In the genomic region with DNA sequence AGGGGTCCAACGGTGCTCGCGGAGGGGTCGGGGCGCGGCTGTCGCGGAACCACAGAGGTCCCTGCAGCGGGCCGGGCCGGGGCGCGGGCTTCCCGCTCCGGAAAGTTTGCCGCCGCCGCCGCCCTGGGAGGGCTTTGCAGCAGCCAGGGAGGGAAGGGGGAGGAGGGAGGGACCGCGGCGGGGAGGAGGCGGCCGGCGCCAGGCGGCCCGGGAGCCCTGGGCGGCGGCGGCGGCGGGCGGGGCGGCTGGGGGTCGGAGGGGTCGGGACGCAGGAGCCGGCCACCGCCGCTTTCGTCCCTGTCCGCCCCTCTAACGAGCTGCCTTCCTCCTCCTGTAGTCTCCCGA, we compare ENCODE assay signal across 8 cellular contexts. TPM values are rescaled to one million over a fixed set of nuclear protein-coding genes. Genes with fewer than 3 reads are reported as not detected.
DNase-seq lines count a peak whose midpoint lies in the region; ATAC-seq, FAIRE-seq and TF ChIP-seq lines count a peak whose summit lies in the region.

No MANE protein-coding gene starts in this region.

- no peaks in the 10 kb centered on the region for H3K36me3 Mint-ChIP-seq in activated naive CD4-positive, alpha-beta T cell treated with anti-CD3 and anti-CD28 coated beads, Interleukin-2, amount 10 ng/mL, durations not matched to agents 7 days and 5 days

- CTCF ChIA-PET in activated naive CD4-positive, alpha-beta T cell treated with anti-CD3 and anti-CD28 coated beads, Interleukin-2, amount 10 ng/mL, durations not matched to agents 7 days and 5 days (lab: Charles Lee), result interaction anchor here (1.1 kb wide), 1 partner anchor 48 kb away, joined by 3 read pairs; no protein-coding TSS in a partner anchor

- no peak overlapping the region for H3K27ac ChIP-seq in Karpas-422 (ENCODE audit: low read length)

- H4K20me1 ChIP-seq in Karpas-422 (ENCODE audit: insufficient read depth, low read depth, low read length), result no peaks in the 10 kb centered on the region

- no peak overlapping the region for H3K27ac Mint-ChIP-seq in activated naive CD4-positive, alpha-beta T cell treated with anti-CD3 and anti-CD28 coated beads, Interleukin-2, amount 10 ng/mL, durations not matched to agents 7 days and 5 days

- no peak overlapping the region for H3K9ac ChIP-seq in Karpas-422 (ENCODE audit: low read length)

- no peak overlapping the region for H3K4me3 Mint-ChIP-seq in activated naive CD4-positive, alpha-beta T cell treated with anti-CD3 and anti-CD28 coated beads, Interleukin-2, amount 10 ng/mL, durations not matched to agents 7 days and 5 days

- H3K4me3 ChIP-seq in Karpas-422 (ENCODE audit: low read length), result peak overlapping the region; percentile 50; the same call in 1 of the 2 replicates

- H3K27me3 ChIP-seq in Karpas-422 (ENCODE audit: low read length), result no peaks in the 10 kb centered on the region

- H3K4me2 ChIP-seq in Karpas-422 (ENCODE audit: low read depth, low read length, poor library complexity, severe bottlenecking), result peak overlapping the region; percentile 48

- peaks cover 72% of the 10 kb centered on the region for H3K27me3 Mint-ChIP-seq in activated naive CD4-positive, alpha-beta T cell treated with anti-CD3 and anti-CD28 coated beads, Interleukin-2, amount 10 ng/mL, durations not matched to agents 7 days and 5 days

- ATAC-seq in GM18505 (IDR thresholded peaks at IDR 0.05; ENCODE audit: unreplicated experiment) (peak; percentile 16), GM18873 (IDR thresholded peaks at IDR 0.05; ENCODE audit: low FRiP score, unreplicated experiment) (no peak)

- no peaks in the 10 kb centered on the region for H3K79me2 ChIP-seq in Karpas-422 (ENCODE audit: low read length)

- peaks cover 2% of the 10 kb centered on the region for H3K4me1 Mint-ChIP-seq in activated naive CD4-positive, alpha-beta T cell treated with anti-CD3 and anti-CD28 coated beads, Interleukin-2, amount 10 ng/mL, durations not matched to agents 7 days and 5 days

- no peak for FAIRE-seq in RCC 7860 (lab: Jason Lieb, UNC)

- no peaks in the 10 kb centered on the region for H3K9me2 ChIP-seq in Karpas-422 (replicated peaks; ENCODE audit: insufficient read depth, low read length)

- peak; percentile 66 for DNase-seq in Karpas-422
- peak; percentile 72 for DNase-seq in activated naive CD4-positive, alpha-beta T cell treated with anti-CD3 and anti-CD28 coated beads, Interleukin-2, amount 10 ng/mL, durations not matched to agents 7 days and 5 days
- DNase-seq in iPS-NIHi7 (ENCODE audit: extremely low spot score), result peak; percentile 56
- peak; percentile 25 for DNase-seq in stimulated activated naive CD4-positive, alpha-beta T cell treated with Interleukin-2 at 50 U/mL for 16 hours (lab: John Stamatoyannopoulos, UW)
- no peak for DNase-seq in NCI-H128 (lab: John Stamatoyannopoulos, UW; ENCODE audit: unreplicated experiment)
- no peak for DNase-seq in RCC 7860 (ENCODE audit: low spot score)

- H3K4me1 ChIP-seq in Karpas-422 (ENCODE audit: low read length), result no peaks in the 10 kb centered on the region; the same call in 1 of the 2 replicates

- TF ChIP-seq POLR2A in GM18505 (IDR thresholded peaks at IDR 0.05; ENCODE audit: borderline replicate concordance, extremely low read depth, insufficient read depth, insufficient read length), result no peak

- no peaks in the 10 kb centered on the region for H3K36me3 ChIP-seq in Karpas-422 (ENCODE audit: insufficient read depth, low read length)

- no peak overlapping the region for H2AFZ ChIP-seq in Karpas-422 (ENCODE audit: low read length)

- H3K9me3 Mint-ChIP-seq in activated naive CD4-positive, alpha-beta T cell treated with anti-CD3 and anti-CD28 coated beads, Interleukin-2, amount 10 ng/mL, durations not matched to agents 7 days and 5 days, result no peaks in the 10 kb centered on the region

- H3K9me3 ChIP-seq in Karpas-422 (ENCODE audit: low read length), result no peaks in the 10 kb centered on the region

RNA-seq across cellular contexts. Expression of gene FGFR3, which starts 0.4 kb away (rescaled TPM):
- not detected in 2 replicates for total RNA-seq in Karpas-422 (2014; rRNA removed; shearing (Covaris generic); ENCODE audit: low replicate concordance)

Comparison
In these comparisons a context has a peak if more than half of its experiments do, and no peak if none do; other contexts are left out.
1. DNase-seq: peak in Karpas-422 (single experiment), activated naive CD4-positive, alpha-beta T cell treated with anti-CD3 and anti-CD28 coated beads, Interleukin-2, amount 10 ng/mL, durations not matched to agents 7 days and 5 days (single experiment), iPS-NIHi7 (single experiment) and stimulated activated naive CD4-positive, alpha-beta T cell treated with Interleukin-2 at 50 U/mL for 16 hours (single experiment); none in NCI-H128 (single experiment) and RCC 7860 (single experiment).